In the genomic region with DNA sequence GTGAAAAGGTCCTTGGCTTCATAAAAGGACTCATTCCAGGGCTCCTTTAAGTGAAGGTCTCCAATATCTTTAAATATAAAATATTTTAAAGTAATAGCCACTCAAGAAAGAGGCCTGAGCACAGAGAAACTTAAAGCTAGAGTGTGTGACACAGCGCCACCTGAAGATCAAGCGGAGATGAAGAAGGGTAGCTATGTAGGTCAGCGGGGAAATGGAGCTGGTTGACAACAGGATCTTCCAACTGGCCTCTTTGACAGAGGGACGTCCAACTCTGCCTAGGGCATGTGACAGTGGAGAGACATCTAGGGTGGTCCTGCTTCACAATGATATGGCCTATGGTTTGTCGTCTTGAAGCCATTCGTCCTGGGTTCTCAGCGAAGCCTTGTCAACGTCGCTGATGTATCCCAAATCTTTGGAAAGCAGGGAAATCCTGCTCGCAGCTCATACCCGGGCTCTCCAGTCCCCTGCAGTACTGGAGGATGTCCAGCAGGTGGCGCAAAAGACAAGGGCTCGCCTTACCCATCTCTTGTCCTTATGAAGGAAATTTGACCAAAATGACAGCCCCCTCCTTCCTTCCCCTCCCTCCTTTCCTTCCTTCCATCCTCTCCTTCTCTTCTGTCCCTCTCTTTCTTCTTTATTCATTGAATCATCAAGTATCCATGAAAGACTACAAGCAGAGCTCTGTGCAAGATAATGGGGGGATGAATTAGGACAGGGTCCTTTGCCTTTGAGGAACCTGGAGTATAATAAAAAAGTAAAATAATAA, we compare ENCODE assay signal across 9 cellular contexts. TPM values are rescaled to one million over a fixed set of nuclear protein-coding genes. Genes with fewer than 3 reads are reported as not detected.
DNase-seq lines count a peak whose midpoint lies in the region; ATAC-seq, FAIRE-seq and TF ChIP-seq lines count a peak whose summit lies in the region.
"Had no signal": no experiment of that assay in that cellular context is flagged by ENCODE, and none has a peak within 500 bp of the region (broad histone marks: within the 10 kb centered on the region; RNA-seq: fewer than 3 reads in every experiment).

No MANE protein-coding gene starts in this region.

- H3K4me3 ChIP-seq in HL-60 (replicated peaks; ENCODE audit: insufficient read depth, low read length), result no peak overlapping the region
- no peak overlapping the region for H3K4me3 ChIP-seq in tibial nerve

- no peak overlapping the region for H3K27ac Mint-ChIP-seq in activated T-helper 2 cell treated with anti-CD3 and anti-CD28 coated beads, Interferon-gamma antibody, Interleukin-2, Interleukin-4, amounts not matched to agents 10 μg/mL and 5 μg/mL and 100 μg/mL, durations not matched to agents 14 hours and 24 hours and 36 hours

- no peaks in the 10 kb centered on the region for H3K9me3 Mint-ChIP-seq in activated T-helper 2 cell treated with anti-CD3 and anti-CD28 coated beads, Interferon-gamma antibody, Interleukin-2, Interleukin-4, amounts not matched to agents 10 μg/mL and 5 μg/mL and 100 μg/mL, durations not matched to agents 14 hours and 24 hours and 36 hours

- ATAC-seq in foreskin keratinocyte (peak; percentile 67), HG03521 (IDR thresholded peaks at IDR 0.05; ENCODE audit: unreplicated experiment) (no peak)

- H3K27me3 ChIP-seq in HL-60 (ENCODE audit: insufficient read depth, poor library complexity, severe bottlenecking), result no peaks in the 10 kb centered on the region
- no peaks in the 10 kb centered on the region for H3K27me3 ChIP-seq in foreskin keratinocyte
- no peaks in the 10 kb centered on the region for H3K27me3 ChIP-seq in tibial nerve

- H3K27me3 Mint-ChIP-seq in activated T-helper 2 cell treated with anti-CD3 and anti-CD28 coated beads, Interferon-gamma antibody, Interleukin-2, Interleukin-4, amounts not matched to agents 10 μg/mL and 5 μg/mL and 100 μg/mL, durations not matched to agents 14 hours and 24 hours and 36 hours (ENCODE audit: low read depth), result no peaks in the 10 kb centered on the region

- peaks cover 0 to 7% (median 0%) of the 10 kb centered on the region in 4 donors for H3K9me3 ChIP-seq in tibial nerve

- no peak overlapping the region for H3K4me3 Mint-ChIP-seq in activated T-helper 2 cell treated with anti-CD3 and anti-CD28 coated beads, Interferon-gamma antibody, Interleukin-2, Interleukin-4, amounts not matched to agents 10 μg/mL and 5 μg/mL and 100 μg/mL, durations not matched to agents 14 hours and 24 hours and 36 hours (ENCODE audit: low read depth)

- WGBS in tibial nerve, 2 donors, result 13 to 29% methylated on average over 13 of the region's 13 CpGs

- no peak for FAIRE-seq in RCC 7860 (lab: Jason Lieb, UNC)
- FAIRE-seq: colon had no signal

- no peaks in the 10 kb centered on the region for H3K36me3 Mint-ChIP-seq in activated T-helper 2 cell treated with anti-CD3 and anti-CD28 coated beads, Interferon-gamma antibody, Interleukin-2, Interleukin-4, amounts not matched to agents 10 μg/mL and 5 μg/mL and 100 μg/mL, durations not matched to agents 14 hours and 24 hours and 36 hours (ENCODE audit: low read depth)

- H3K36me3 ChIP-seq in tibial nerve, result no peaks in the 10 kb centered on the region

- no peak for TF ChIP-seq EP300 in tibial nerve (IDR thresholded peaks at IDR 0.05)

- H3K4me1 Mint-ChIP-seq in activated T-helper 2 cell treated with anti-CD3 and anti-CD28 coated beads, Interferon-gamma antibody, Interleukin-2, Interleukin-4, amounts not matched to agents 10 μg/mL and 5 μg/mL and 100 μg/mL, durations not matched to agents 14 hours and 24 hours and 36 hours (ENCODE audit: low read depth), result peaks cover 1% of the 10 kb centered on the region

- intact Hi-C loops in activated T-helper 2 cell treated with anti-CD3 and anti-CD28 coated beads, Interferon-gamma antibody, Interleukin-2, Interleukin-4, amounts not matched to agents 10 μg/mL and 5 μg/mL and 100 μg/mL, durations not matched to agents 14 hours and 24 hours and 36 hours (cut with micrococcal nuclease), result loop anchor here (1.0 to 5.0 kb wide), 3 partner anchors 60 to 705 kb away; partner anchors contain the start of gene LONRF2

- no peaks in the 10 kb centered on the region for H3K4me1 ChIP-seq in foreskin keratinocyte
- no peaks in the 10 kb centered on the region for H3K4me1 ChIP-seq in tibial nerve

- DNase-seq in DMS79 treated with DMSO at 0.1 percent for 48 hours (lab: John Stamatoyannopoulos, UW) (peak; percentile 51), HL-60 (ENCODE audit: low read depth in 1 of 2, low spot score in 1 of 2) (peak; percentile 45 to 60), RCC 7860 (ENCODE audit: low spot score) (peak; percentile 36), foreskin keratinocyte (peak; percentile 16 to 27), occipital lobe (lab: John Stamatoyannopoulos, UW) (peak; percentile 59), tibial nerve (ENCODE audit: low spot score in 2 of 2) (peak; percentile 57 to 66)
- peak; percentile 42 for DNase-seq in activated T-helper 2 cell treated with anti-CD3 and anti-CD28 coated beads, Interferon-gamma antibody, Interleukin-2, Interleukin-4, amounts not matched to agents 10 μg/mL and 5 μg/mL and 100 μg/mL, durations not matched to agents 14 hours and 24 hours and 36 hours (ENCODE audit: low spot score)

- no peak overlapping the region for H3K27ac ChIP-seq in HL-60 (replicated peaks)
- no peak overlapping the region for H3K27ac ChIP-seq in foreskin keratinocyte
- H3K27ac ChIP-seq in tibial nerve, result no peak overlapping the region

- peak; percentile 95 for TF ChIP-seq CTCF in HL-60 (IDR thresholded peaks at IDR 0.05; ENCODE audit: insufficient read depth, low read length)
- TF ChIP-seq CTCF in foreskin keratinocyte (conservative IDR thresholded peaks at IDR 0.05), result peak; percentile 89
- peak; percentile 86 to 97 (median 91) for TF ChIP-seq CTCF in tibial nerve (IDR thresholded peaks at IDR 0.05)

- no peak for TF ChIP-seq POLR2A in tibial nerve (IDR thresholded peaks at IDR 0.05)

RNA-seq across cellular contexts. Expression of gene LONRF2, which starts 59.6 kb away (rescaled TPM):
- 0.21 and 0.28 TPM in 2 replicates for total RNA-seq in activated T-helper 2 cell treated with anti-CD3 and anti-CD28 coated beads, Interferon-gamma antibody, Interleukin-2, Interleukin-4, amounts not matched to agents 10 μg/mL and 5 μg/mL and 100 μg/mL, durations not matched to agents 14 hours and 24 hours and 36 hours
- not detected in 2 replicates for total RNA-seq in foreskin keratinocyte
- not detected in 2 replicates for polyA plus RNA-seq in foreskin keratinocyte
- total RNA-seq in occipital lobe, result 58.3 TPM
- 10 to 100 TPM; 10.5 to 13.1 (median 12.1) TPM for total RNA-seq in tibial nerve
